Comparison of ENCODE assay signal across 1 cellular context in genomic region chr2:150872919-150873772, GRCh38.
TF ChIP-seq lines count a peak whose summit lies in the region.

No MANE protein-coding gene starts in this region.

TF ChIP-seq in SK-N-SH, 30 proteins besides CTCF, POLR2A, EP300 and RAD21 (continued from another document):
- TF ChIP-seq REST (IDR thresholded peaks at IDR 0.05; ENCODE audit: low read depth, low read length) (no peak), RXRA (IDR thresholded peaks at IDR 0.05; ENCODE audit: borderline replicate concordance, low read depth) (no peak), GABPA (IDR thresholded peaks at IDR 0.05; ENCODE audit: low read depth) (no peak), ELF1 (IDR thresholded peaks at IDR 0.05) (no peak), MXI1 (IDR thresholded peaks at IDR 0.05; ENCODE audit: low read depth, low read length) (0 out of 2 replicates have a peak, but pooled peaks have one; percentile 44)
- TF ChIP-seq, protein P1, sequence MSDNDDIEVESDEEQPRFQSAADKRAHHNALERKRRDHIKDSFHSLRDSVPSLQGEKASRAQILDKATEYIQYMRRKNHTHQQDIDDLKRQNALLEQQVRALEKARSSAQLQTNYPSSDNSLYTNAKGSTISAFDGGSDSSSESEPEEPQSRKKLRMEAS (IDR thresholded peaks at IDR 0.05; ENCODE audit: low read depth), result no peak
